ENCODE assay signal across 16 cellular contexts in genomic region chr2:176083796-176084261, GRCh38. TPM values are rescaled to one million over a fixed set of nuclear protein-coding genes. Genes with fewer than 3 reads are reported as not detected.
DNase-seq lines count a peak whose midpoint lies in the region; ATAC-seq and TF ChIP-seq lines count a peak whose summit lies in the region.
"Had no signal": no experiment of that assay in that cellular context is flagged by ENCODE, and none has a peak within 500 bp of the region (broad histone marks: within the 10 kb centered on the region; RNA-seq: fewer than 3 reads in every experiment).

Gene EVX2, minus strand, starts transcription at chr2:176083962. Its CDS starts 186 bp downstream, at chr2:176083776.

- H3K27ac Mint-ChIP-seq in activated naive CD4-positive, alpha-beta T cell treated with anti-CD3 and anti-CD28 coated beads, Interleukin-2, amount 50 U/mL, for 24 hours: peak within 1 kb of the TSS; percentile 89
- H3K27ac Mint-ChIP-seq in WTC11: no peak within 1 kb of the TSS
- peak within 1 kb of the TSS; percentile 19 for H3K27ac Mint-ChIP-seq in type B pancreatic cell

- H3K56ac ChIP-seq in mesendoderm (ENCODE audit: low read length): peak within 1 kb of the TSS; percentile 63

- peaks cover 63% of the 10 kb centered on the region for H3K27me3 Mint-ChIP-seq in activated naive CD4-positive, alpha-beta T cell treated with anti-CD3 and anti-CD28 coated beads, Interleukin-2, amount 50 U/mL, for 24 hours
- H3K27me3 Mint-ChIP-seq in WTC11 (ENCODE audit: low read depth) (peaks cover 98% of the 10 kb centered on the region), type B pancreatic cell (peaks cover 97% of the 10 kb centered on the region)

- no peak within 1 kb of the TSS for H2AK5ac ChIP-seq in mesendoderm (ENCODE audit: low read length)

- H3K27me3 ChIP-seq in mesendoderm (ENCODE audit: insufficient read depth, low read length, poor library complexity): peaks cover 87% of the 10 kb centered on the region

- peaks cover 21% of the 10 kb centered on the region for H3K36me3 Mint-ChIP-seq in activated naive CD4-positive, alpha-beta T cell treated with anti-CD3 and anti-CD28 coated beads, Interleukin-2, amount 50 U/mL, for 24 hours
- peaks cover 3% of the 10 kb centered on the region; the same call in 1 of the 2 replicates for H3K36me3 Mint-ChIP-seq in WTC11
- no peaks in the 10 kb centered on the region for H3K36me3 Mint-ChIP-seq in type B pancreatic cell

- H2BK120ac ChIP-seq in mesendoderm (ENCODE audit: low read depth, low read length): no peak within 1 kb of the TSS

- H3K4me1 Mint-ChIP-seq in activated naive CD4-positive, alpha-beta T cell treated with anti-CD3 and anti-CD28 coated beads, Interleukin-2, amount 50 U/mL, for 24 hours: peaks cover 6% of the 10 kb centered on the region
- peaks cover 56% of the 10 kb centered on the region for H3K4me1 Mint-ChIP-seq in WTC11
- peaks cover 37% of the 10 kb centered on the region for H3K4me1 Mint-ChIP-seq in type B pancreatic cell (ENCODE audit: unreplicated experiment)

- TF ChIP-seq CTCF in WTC11 (IDR thresholded peaks at IDR 0.05) (no peak), type B pancreatic cell (conservative IDR thresholded peaks at IDR 0.05) (no peak)

- H3K36me3 ChIP-seq in mesendoderm (ENCODE audit: control insufficient read depth, insufficient read depth, low read length): no peaks in the 10 kb centered on the region

- H3K79me1 ChIP-seq in mesendoderm (ENCODE audit: low read length): no peaks in the 10 kb centered on the region

- H3K23ac ChIP-seq in mesendoderm (ENCODE audit: low read length): no peak within 1 kb of the TSS

- no peak within 1 kb of the TSS for H2BK5ac ChIP-seq in mesendoderm (ENCODE audit: low read length)

- no peak within 1 kb of the TSS for H3K9ac ChIP-seq in mesendoderm (ENCODE audit: low read length)

- no peaks in the 10 kb centered on the region for H3K79me2 ChIP-seq in mesendoderm (ENCODE audit: control insufficient read depth, insufficient read depth, low read length)

- no CpG with 5 or more reads among the region's 27 CpGs for WGBS in mesendoderm (ENCODE audit: extremely low coverage, insufficient coverage, low lambda C conversion rate)

- peaks cover 5% of the 10 kb centered on the region for H3K4me1 ChIP-seq in mesendoderm (ENCODE audit: control insufficient read depth, low read depth, low read length)

- no peak within 1 kb of the TSS for H2BK15ac ChIP-seq in mesendoderm (replicated peaks; ENCODE audit: low read depth)

- no peak within 1 kb of the TSS for H3K27ac ChIP-seq in mesendoderm (ENCODE audit: low read depth, low read length)

- H3K9me3 Mint-ChIP-seq in activated naive CD4-positive, alpha-beta T cell treated with anti-CD3 and anti-CD28 coated beads, Interleukin-2, amount 50 U/mL, for 24 hours: peaks cover 11% of the 10 kb centered on the region
- H3K9me3 Mint-ChIP-seq in WTC11 (no peaks in the 10 kb centered on the region), type B pancreatic cell (no peaks in the 10 kb centered on the region)

- POLR2A ChIA-PET in WTC11 (lab: Charles Lee): no interaction called here

- H3K4me2 ChIP-seq in mesendoderm (ENCODE audit: low read length): peak within 1 kb of the TSS; percentile 13

- DNase-seq in activated naive CD4-positive, alpha-beta T cell treated with Interleukin-2 at 50 U/mL for 16 hours: no peak
- DNase-seq in WTC11 (ENCODE audit: low spot score) (no peak), mesendoderm (no peak), type B pancreatic cell (ENCODE audit: extremely low spot score, unreplicated experiment) (no peak), COR-L47 (lab: John Stamatoyannopoulos, UW) (no peak), NCI-H2227 treated with DMSO at 0.1 percent for 48 hours (lab: John Stamatoyannopoulos, UW) (no peak), AML-193 (lab: John Stamatoyannopoulos, UW) (no peak)
- DNase-seq: activated CD4-positive, alpha-beta T cell treated with anti-CD3 and anti-CD28 coated beads, Interleukin-2, amount 50 U/mL, for 48 hours; NCI-H2107; stimulated activated CD4-positive, alpha-beta T cell treated with anti-CD3 and anti-CD28 coated beads, Interleukin-15, amount 100 ng/mL, for 24 hours; stimulated activated CD8-positive, alpha-beta memory T cell treated with anti-CD3 and anti-CD28 coated beads, Interleukin-4, amount 100 ng/mL, for 48 hours had no signal

- CTCF ChIA-PET in WTC11 (lab: Charles Lee): interaction anchor here (0.5 to 1.6 kb wide), 3 partner anchors 82 to 1369 kb away, joined by 3 to 4 read pairs (median 3); partner anchors contain the start of gene LNPK

- no peak within 1 kb of the TSS for H4K8ac ChIP-seq in mesendoderm (ENCODE audit: low read depth, low read length)

- no peak within 1 kb of the TSS for H3K18ac ChIP-seq in mesendoderm (ENCODE audit: low read length)

- no peak within 1 kb of the TSS for H4K5ac ChIP-seq in mesendoderm (ENCODE audit: low read length)

- H3K4me3 Mint-ChIP-seq in activated naive CD4-positive, alpha-beta T cell treated with anti-CD3 and anti-CD28 coated beads, Interleukin-2, amount 50 U/mL, for 24 hours: no peak within 1 kb of the TSS
- H3K4me3 Mint-ChIP-seq in WTC11: peak within 1 kb of the TSS; percentile 53
- peak within 1 kb of the TSS; percentile 66 for H3K4me3 Mint-ChIP-seq in type B pancreatic cell

- no peak within 1 kb of the TSS for H3K4ac ChIP-seq in mesendoderm (ENCODE audit: low read depth, low read length)

- H3K4me3 ChIP-seq in mesendoderm (ENCODE audit: low read length): no peak within 1 kb of the TSS

- ATAC-seq in WTC11: no peak

TF ChIP-seq in WTC11, 78 proteins besides CTCF, POLR2A, EP300 and RAD21:
- TF ChIP-seq ETV6 (CRISPR knock-in tag; IDR thresholded peaks at IDR 0.05) (no peak), NFYB (CRISPR knock-in tag; conservative IDR thresholded peaks at IDR 0.05; ENCODE audit: low read depth) (no peak), ZNF219 (CRISPR knock-in tag; IDR thresholded peaks at IDR 0.05; ENCODE audit: borderline replicate concordance) (no peak), PRRX2 (CRISPR knock-in tag; IDR thresholded peaks at IDR 0.05) (no peak), FOXJ3 (CRISPR knock-in tag; IDR thresholded peaks at IDR 0.05; ENCODE audit: borderline replicate concordance) (no peak), TCF7 (CRISPR knock-in tag; IDR thresholded peaks at IDR 0.05; ENCODE audit: low read depth) (no peak), NR1H2 (CRISPR knock-in tag; IDR thresholded peaks at IDR 0.05) (no peak), JAZF1 (CRISPR knock-in tag; IDR thresholded peaks at IDR 0.05) (no peak), USF2 (CRISPR knock-in tag; IDR thresholded peaks at IDR 0.05) (no peak), ARID4B (CRISPR knock-in tag; IDR thresholded peaks at IDR 0.05; ENCODE audit: borderline replicate concordance) (no peak), RELA (CRISPR knock-in tag; IDR thresholded peaks at IDR 0.05; ENCODE audit: borderline replicate concordance) (no peak)
TF ChIP-seq in WTC11: peak in this region for 0.

RNA-seq across cellular contexts. Expression of gene EVX2, which starts in this region (rescaled TPM):
- 0.05 TPM in 1 of 3 replicates, not detected in the others for total RNA-seq in WTC11 (2021)
- polyA plus RNA-seq in mesendoderm (2013, experiment 1 of 2): 0.01 TPM
- polyA plus RNA-seq in mesendoderm (2013, experiment 2 of 2): not detected
- total RNA-seq in type B pancreatic cell (ENCODE audit: low replicate concordance): 0.10 TPM in 1 of 2 replicates, not detected in the other
- total RNA-seq: frontal cortex, kidney epithelial cell, LHCN-M2 had no signal
- polyA plus RNA-seq: neural cell had no signal
